Comparison of ENCODE assay signal across 21 cellular contexts in genomic region chr15:87973456-87974215, GRCh38.
DNase-seq lines count a peak whose midpoint lies in the region; ATAC-seq and TF ChIP-seq lines count a peak whose summit lies in the region.
"Had no signal": no experiment of that assay in that cellular context is flagged by ENCODE, and none has a peak within 500 bp of the region (broad histone marks: within the 10 kb centered on the region; RNA-seq: fewer than 3 reads in every experiment).

No MANE protein-coding gene starts in this region.

- H3K18ac ChIP-seq in neuronal stem cell (ENCODE audit: low read length): no peak overlapping the region

- TF ChIP-seq CTCF in fibroblast of the aortic adventitia (IDR thresholded peaks at IDR 0.05; ENCODE audit: insufficient read depth, low read length): no peak

- DNase-seq in ELF-1 (ENCODE audit: low read depth, low spot score): peak; percentile 1
- DNase-seq in astrocyte of the hippocampus (ENCODE audit: low read depth, low spot score): peak; percentile 36
- DNase-seq in fibroblast of the aortic adventitia (ENCODE audit: low read depth): peak; percentile 70
- peak; percentile 29 for DNase-seq in neuronal stem cell (ENCODE audit: low spot score)
- no peak for DNase-seq in left colon
- DNase-seq in GF-D8 (lab: John Stamatoyannopoulos, UW): no peak
- DNase-seq in midbrain (lab: John Stamatoyannopoulos, UW): no peak
- DNase-seq: COR-L47, DMS 273 treated with DMSO at 0.1 percent for 48 hours, H9, IMR-90, MG63, NCI-H1092, NCI-H146, NCI-H2029 treated with DMSO at 0.1 percent for 48 hours, NCI-H2171, NCI-H526 had no signal

- no peaks in the 10 kb centered on the region for H3K36me3 ChIP-seq in neuronal stem cell (replicated peaks in 1 of 2; ENCODE audit: control insufficient read depth in 2 of 2, insufficient read depth in 2 of 2, low read length in 2 of 2)
- H3K36me3 ChIP-seq: MG63 had no signal

- no peak overlapping the region for H3K27ac ChIP-seq in neuronal stem cell (replicated peaks; ENCODE audit: low read length)
- H3K27ac ChIP-seq: HL-60 had no signal

- H3K23ac ChIP-seq in neuronal stem cell (ENCODE audit: low read depth, low read length, poor library complexity): no peak overlapping the region

- H2AFZ ChIP-seq in neuronal stem cell (ENCODE audit: low read length): no peak overlapping the region

- no peak overlapping the region for H2BK12ac ChIP-seq in neuronal stem cell (ENCODE audit: low read length)

- no peak overlapping the region for H2BK120ac ChIP-seq in neuronal stem cell (ENCODE audit: low read depth, low read length)

- no peak overlapping the region for H3K4me3 ChIP-seq in fibroblast of the aortic adventitia (ENCODE audit: low read depth, low read length)
- H3K4me3 ChIP-seq in neuronal stem cell (ENCODE audit: low read length in 2 of 2): no peak overlapping the region
- H3K4me3 ChIP-seq: MG63 had no signal

- H3K14ac ChIP-seq in neuronal stem cell (ENCODE audit: low read length): no peak overlapping the region

- peaks cover 0 to 9% of the 10 kb centered on the region in 2 donors for H3K4me1 ChIP-seq in neuronal stem cell (ENCODE audit: control insufficient read depth in 2 of 2, insufficient read depth in 1 of 2, low read depth in 1 of 2, low read length in 2 of 2)

- H3K79me1 ChIP-seq in neuronal stem cell (ENCODE audit: low read depth, low read length): no peaks in the 10 kb centered on the region

- H3K9ac ChIP-seq in neuronal stem cell (ENCODE audit: low read depth, low read length, poor library complexity): no peak overlapping the region

- H4K8ac ChIP-seq in neuronal stem cell (ENCODE audit: low read depth, low read length): no peak overlapping the region

- ATAC-seq in left colon (no peak), GM21360 (IDR thresholded peaks at IDR 0.05; ENCODE audit: unreplicated experiment) (no peak)
- ATAC-seq: Panc1, Right ventricle myocardium inferior had no signal

- no peak overlapping the region for H3K4me2 ChIP-seq in neuronal stem cell (ENCODE audit: insufficient read depth, low read length, poor library complexity, severe bottlenecking)

- no peaks in the 10 kb centered on the region for H3K27me3 ChIP-seq in neuronal stem cell (ENCODE audit: control insufficient read depth in 3 of 3, insufficient read depth in 3 of 3, low read depth in 1 of 3, low read length in 3 of 3)
- H3K27me3 ChIP-seq: MG63 had no signal

- intact Hi-C loops in left colon (cut with DNase I, micrococcal nuclease): no loop called here

- no peak overlapping the region for H2AK5ac ChIP-seq in neuronal stem cell (ENCODE audit: low read depth, low read length)

- no peak overlapping the region for H2BK15ac ChIP-seq in neuronal stem cell (ENCODE audit: low read length)

- no peaks in the 10 kb centered on the region for H3K9me3 ChIP-seq in neuronal stem cell (replicated peaks in 1 of 2; ENCODE audit: control insufficient read depth in 2 of 2, insufficient read depth in 1 of 2, low read depth in 1 of 2, low read length in 2 of 2)
- H3K9me3 ChIP-seq: MG63 had no signal

- H4K91ac ChIP-seq in neuronal stem cell (ENCODE audit: low read depth, low read length, poor library complexity): no peak overlapping the region

- H2BK5ac ChIP-seq in neuronal stem cell (ENCODE audit: low read length): no peak overlapping the region

- no CpG with 5 or more reads among the region's 13 CpGs for WGBS in neuronal stem cell (ENCODE audit: extremely low coverage in 2 of 2, insufficient read length in 2 of 2, insufficient replicate concordance in 1 of 2), 2 donors

- no peak overlapping the region for H3K4ac ChIP-seq in neuronal stem cell (ENCODE audit: low read length)

Comparison
In these comparisons a context has a peak if more than half of its experiments do, and no peak if none do; other contexts are left out.
1. DNase-seq: peak in ELF-1 (single experiment), astrocyte of the hippocampus (single experiment), fibroblast of the aortic adventitia (single experiment) and neuronal stem cell (single experiment); none in left colon (0 of 2), GF-D8 (single experiment) and midbrain (single experiment).